1 cellular context compared by ENCODE assay signal in genomic region chr4:70993181-70994068, GRCh38.
TF ChIP-seq lines count a peak whose summit lies in the region.

Gene DCK, plus strand, starts transcription at chr4:70993649. Its CDS starts 187 bp downstream, at chr4:70993836.

TF ChIP-seq in HepG2, 621 proteins besides CTCF, POLR2A, EP300 and RAD21 (continued from another document and continues in another):
- TF ChIP-seq, protein P1, sequence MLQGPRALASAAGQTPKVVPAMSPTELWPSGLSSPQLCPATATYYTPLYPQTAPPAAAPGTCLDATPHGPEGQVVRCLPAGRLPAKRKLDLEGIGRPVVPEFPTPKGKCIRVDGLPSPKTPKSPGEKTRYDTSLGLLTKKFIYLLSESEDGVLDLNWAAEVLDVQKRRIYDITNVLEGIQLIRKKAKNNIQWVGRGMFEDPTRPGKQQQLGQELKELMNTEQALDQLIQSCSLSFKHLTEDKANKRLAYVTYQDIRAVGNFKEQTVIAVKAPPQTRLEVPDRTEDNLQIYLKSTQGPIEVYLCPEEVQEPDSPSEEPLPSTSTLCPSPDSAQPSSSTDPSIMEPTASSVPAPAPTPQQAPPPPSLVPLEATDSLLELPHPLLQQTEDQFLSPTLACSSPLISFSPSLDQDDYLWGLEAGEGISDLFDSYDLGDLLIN (CRISPR knock-in tag; IDR thresholded peaks at IDR 0.05; ENCODE audit: borderline replicate concordance) = peak; percentile 71; the same call in 1 of the 2 replicates
- TF ChIP-seq THRA (CRISPR knock-in tag; IDR thresholded peaks at IDR 0.05; ENCODE audit: borderline replicate concordance) (peak; percentile 88; the same call in 1 of the 2 replicates), ZNF703 (CRISPR knock-in tag; IDR thresholded peaks at IDR 0.05; ENCODE audit: borderline replicate concordance) (no peak; the same call in 1 of the 2 replicates), ETV6 (CRISPR knock-in tag; conservative IDR thresholded peaks at IDR 0.05) (no peak), MIXL1 (CRISPR knock-in tag; IDR thresholded peaks at IDR 0.05) (0 out of 2 replicates have a peak, but pooled peaks have one; percentile 37), ZNF737 (CRISPR knock-in tag; IDR thresholded peaks at IDR 0.05; ENCODE audit: borderline replicate concordance) (0 out of 2 replicates have a peak, but pooled peaks have one; percentile 33), ZNF274 (CRISPR knock-in tag; IDR thresholded peaks at IDR 0.05) (0 out of 2 replicates have a peak, but pooled peaks have one; percentile 50), MYPOP (CRISPR knock-in tag; IDR thresholded peaks at IDR 0.05) (peak; percentile 43; the same call in 1 of the 2 replicates), ZNF263 (CRISPR knock-in tag; IDR thresholded peaks at IDR 0.05) (peak; percentile 76), ZNF879 (CRISPR knock-in tag; IDR thresholded peaks at IDR 0.05) (0 out of 2 replicates have a peak, but pooled peaks have one; percentile 25), DBP (CRISPR knock-in tag; IDR thresholded peaks at IDR 0.05; ENCODE audit: not compliant biosample characterization) (no peak), BHLHE40 (IDR thresholded peaks at IDR 0.05; ENCODE audit: low read length) (peak; percentile 98), SOX5 (CRISPR knock-in tag; IDR thresholded peaks at IDR 0.05; ENCODE audit: borderline replicate concordance) (peak; percentile 28; the same call in 1 of the 2 replicates), POGZ (CRISPR knock-in tag; IDR thresholded peaks at IDR 0.05) (peak; percentile 76), JDP2 (CRISPR knock-in tag; IDR thresholded peaks at IDR 0.05; ENCODE audit: borderline replicate concordance) (no peak), RELA (CRISPR knock-in tag; IDR thresholded peaks at IDR 0.05) (peak; percentile 47), ZFAT (CRISPR knock-in tag; conservative IDR thresholded peaks at IDR 0.05) (no peak), FOXK2 (IDR thresholded peaks at IDR 0.05) (no peak), ZNF251 (CRISPR knock-in tag; IDR thresholded peaks at IDR 0.05) (no peak), PHF8 (CRISPR knock-in tag; IDR thresholded peaks at IDR 0.05) (peak; percentile 76), NFIC (IDR thresholded peaks at IDR 0.05; ENCODE audit: low read length) (0 out of 2 replicates have a peak, but pooled peaks have one; percentile 29), KAT8 (CRISPR knock-in tag; IDR thresholded peaks at IDR 0.05) (peak; percentile 76), ZNF501 (CRISPR knock-in tag; IDR thresholded peaks at IDR 0.05) (peak; percentile 71; the same call in 1 of the 2 replicates), ZNF598 (CRISPR knock-in tag; IDR thresholded peaks at IDR 0.05; ENCODE audit: borderline replicate concordance) (peak; percentile 65), KDM6A (CRISPR knock-in tag; IDR thresholded peaks at IDR 0.05; ENCODE audit: low read depth) (no peak), TAF15 (IDR thresholded peaks at IDR 0.05; ENCODE audit: low read depth, low read length, poor library complexity, severe bottlenecking) (peak; percentile 71), ZFP90 (CRISPR knock-in tag; IDR thresholded peaks at IDR 0.05; ENCODE audit: borderline replicate concordance) (peak; percentile 46; the same call in 1 of the 2 replicates), ZNF589 (CRISPR knock-in tag; conservative IDR thresholded peaks at IDR 0.05) (0 out of 2 replicates have a peak, but pooled peaks have one; percentile 37), RXRB (CRISPR knock-in tag; IDR thresholded peaks at IDR 0.05; ENCODE audit: borderline replicate concordance) (peak; percentile 62), ZNF691 (CRISPR knock-in tag; IDR thresholded peaks at IDR 0.05; ENCODE audit: borderline replicate concordance, low read depth) (peak; percentile 62; the same call in 1 of the 2 replicates), ZNF790 (CRISPR knock-in tag; IDR thresholded peaks at IDR 0.05; ENCODE audit: borderline replicate concordance) (0 out of 2 replicates have a peak, but pooled peaks have one; percentile 40), ZNF614 (CRISPR knock-in tag; IDR thresholded peaks at IDR 0.05; ENCODE audit: borderline replicate concordance) (peak; percentile 28; the same call in 1 of the 2 replicates), SRSF9 (IDR thresholded peaks at IDR 0.05; ENCODE audit: borderline replicate concordance, insufficient read depth, low read depth, low read length, poor library complexity, severe bottlenecking) (no peak), IKZF1 (IDR thresholded peaks at IDR 0.05) (no peak), ZNF883 (CRISPR knock-in tag; IDR thresholded peaks at IDR 0.05; ENCODE audit: not compliant biosample characterization) (peak; percentile 56), ZNF335 (CRISPR knock-in tag; IDR thresholded peaks at IDR 0.05) (no peak), ARNTL (CRISPR knock-in tag; IDR thresholded peaks at IDR 0.05) (peak; percentile 89), JUN (CRISPR knock-in tag; IDR thresholded peaks at IDR 0.05) (no peak; the same call in 1 of the 2 replicates), ZNF672 (CRISPR knock-in tag; IDR thresholded peaks at IDR 0.05) (no peak), IKZF4 (CRISPR knock-in tag; IDR thresholded peaks at IDR 0.05; ENCODE audit: borderline replicate concordance, low read depth, not compliant biosample characterization) (no peak), ZNF788 (CRISPR knock-in tag; IDR thresholded peaks at IDR 0.05; ENCODE audit: borderline replicate concordance) (no peak)
- TF ChIP-seq, protein P2, sequence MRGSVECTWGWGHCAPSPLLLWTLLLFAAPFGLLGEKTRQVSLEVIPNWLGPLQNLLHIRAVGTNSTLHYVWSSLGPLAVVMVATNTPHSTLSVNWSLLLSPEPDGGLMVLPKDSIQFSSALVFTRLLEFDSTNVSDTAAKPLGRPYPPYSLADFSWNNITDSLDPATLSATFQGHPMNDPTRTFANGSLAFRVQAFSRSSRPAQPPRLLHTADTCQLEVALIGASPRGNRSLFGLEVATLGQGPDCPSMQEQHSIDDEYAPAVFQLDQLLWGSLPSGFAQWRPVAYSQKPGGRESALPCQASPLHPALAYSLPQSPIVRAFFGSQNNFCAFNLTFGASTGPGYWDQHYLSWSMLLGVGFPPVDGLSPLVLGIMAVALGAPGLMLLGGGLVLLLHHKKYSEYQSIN (CRISPR knock-in tag; IDR thresholded peaks at IDR 0.05; ENCODE audit: borderline replicate concordance) = no peak
- TF ChIP-seq, protein P3, sequence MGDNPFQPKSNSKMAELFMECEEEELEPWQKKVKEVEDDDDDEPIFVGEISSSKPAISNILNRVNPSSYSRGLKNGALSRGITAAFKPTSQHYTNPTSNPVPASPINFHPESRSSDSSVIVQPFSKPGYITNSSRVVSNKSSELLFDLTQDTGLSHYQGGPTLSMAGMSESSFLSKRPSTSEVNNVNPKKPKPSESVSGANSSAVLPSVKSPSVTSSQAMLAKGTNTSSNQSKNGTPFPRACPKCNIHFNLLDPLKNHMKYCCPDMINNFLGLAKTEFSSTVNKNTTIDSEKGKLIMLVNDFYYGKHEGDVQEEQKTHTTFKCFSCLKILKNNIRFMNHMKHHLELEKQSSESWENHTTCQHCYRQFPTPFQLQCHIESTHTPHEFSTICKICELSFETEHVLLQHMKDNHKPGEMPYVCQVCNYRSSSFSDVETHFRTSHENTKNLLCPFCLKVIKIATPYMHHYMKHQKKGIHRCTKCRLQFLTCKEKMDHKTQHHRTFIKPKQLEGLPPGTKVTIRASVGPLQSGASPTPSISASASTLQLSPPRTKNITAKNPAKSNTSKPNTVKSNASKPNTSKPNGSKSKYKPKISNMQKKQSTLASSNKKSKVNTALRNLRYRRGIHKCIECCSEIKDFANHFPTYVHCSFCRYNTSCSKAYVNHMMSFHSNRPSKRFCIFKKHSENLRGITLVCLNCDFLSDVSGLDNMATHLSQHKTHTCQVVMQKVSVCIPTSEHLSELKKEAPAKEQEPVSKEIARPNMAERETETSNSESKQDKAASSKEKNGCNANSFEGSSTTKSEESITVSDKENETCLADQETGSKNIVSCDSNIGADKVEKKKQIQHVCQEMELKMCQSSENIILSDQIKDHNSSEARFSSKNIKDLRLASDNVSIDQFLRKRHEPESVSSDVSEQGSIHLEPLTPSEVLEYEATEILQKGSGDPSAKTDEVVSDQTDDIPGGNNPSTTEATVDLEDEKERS (CRISPR knock-in tag; IDR thresholded peaks at IDR 0.05) = peak; percentile 65
- TF ChIP-seq, protein P4, sequence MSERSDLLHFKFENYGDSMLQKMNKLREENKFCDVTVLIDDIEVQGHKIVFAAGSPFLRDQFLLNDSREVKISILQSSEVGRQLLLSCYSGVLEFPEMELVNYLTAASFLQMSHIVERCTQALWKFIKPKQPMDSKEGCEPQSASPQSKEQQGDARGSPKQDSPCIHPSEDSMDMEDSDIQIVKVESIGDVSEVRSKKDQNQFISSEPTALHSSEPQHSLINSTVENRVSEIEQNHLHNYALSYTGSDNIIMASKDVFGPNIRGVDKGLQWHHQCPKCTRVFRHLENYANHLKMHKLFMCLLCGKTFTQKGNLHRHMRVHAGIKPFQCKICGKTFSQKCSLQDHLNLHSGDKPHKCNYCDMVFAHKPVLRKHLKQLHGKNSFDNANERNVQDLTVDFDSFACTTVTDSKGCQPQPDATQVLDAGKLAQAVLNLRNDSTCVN (CRISPR knock-in tag; IDR thresholded peaks at IDR 0.05; ENCODE audit: borderline replicate concordance) = no peak
- TF ChIP-seq, protein P5, sequence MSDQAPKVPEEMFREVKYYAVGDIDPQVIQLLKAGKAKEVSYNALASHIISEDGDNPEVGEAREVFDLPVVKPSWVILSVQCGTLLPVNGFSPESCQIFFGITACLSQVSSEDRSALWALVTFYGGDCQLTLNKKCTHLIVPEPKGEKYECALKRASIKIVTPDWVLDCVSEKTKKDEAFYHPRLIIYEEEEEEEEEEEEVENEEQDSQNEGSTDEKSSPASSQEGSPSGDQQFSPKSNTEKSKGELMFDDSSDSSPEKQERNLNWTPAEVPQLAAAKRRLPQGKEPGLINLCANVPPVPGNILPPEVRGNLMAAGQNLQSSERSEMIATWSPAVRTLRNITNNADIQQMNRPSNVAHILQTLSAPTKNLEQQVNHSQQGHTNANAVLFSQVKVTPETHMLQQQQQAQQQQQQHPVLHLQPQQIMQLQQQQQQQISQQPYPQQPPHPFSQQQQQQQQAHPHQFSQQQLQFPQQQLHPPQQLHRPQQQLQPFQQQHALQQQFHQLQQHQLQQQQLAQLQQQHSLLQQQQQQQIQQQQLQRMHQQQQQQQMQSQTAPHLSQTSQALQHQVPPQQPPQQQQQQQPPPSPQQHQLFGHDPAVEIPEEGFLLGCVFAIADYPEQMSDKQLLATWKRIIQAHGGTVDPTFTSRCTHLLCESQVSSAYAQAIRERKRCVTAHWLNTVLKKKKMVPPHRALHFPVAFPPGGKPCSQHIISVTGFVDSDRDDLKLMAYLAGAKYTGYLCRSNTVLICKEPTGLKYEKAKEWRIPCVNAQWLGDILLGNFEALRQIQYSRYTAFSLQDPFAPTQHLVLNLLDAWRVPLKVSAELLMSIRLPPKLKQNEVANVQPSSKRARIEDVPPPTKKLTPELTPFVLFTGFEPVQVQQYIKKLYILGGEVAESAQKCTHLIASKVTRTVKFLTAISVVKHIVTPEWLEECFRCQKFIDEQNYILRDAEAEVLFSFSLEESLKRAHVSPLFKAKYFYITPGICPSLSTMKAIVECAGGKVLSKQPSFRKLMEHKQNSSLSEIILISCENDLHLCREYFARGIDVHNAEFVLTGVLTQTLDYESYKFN (CRISPR knock-in tag; conservative IDR thresholded peaks at IDR 0.05) = peak; percentile 69
- TF ChIP-seq, protein P6, sequence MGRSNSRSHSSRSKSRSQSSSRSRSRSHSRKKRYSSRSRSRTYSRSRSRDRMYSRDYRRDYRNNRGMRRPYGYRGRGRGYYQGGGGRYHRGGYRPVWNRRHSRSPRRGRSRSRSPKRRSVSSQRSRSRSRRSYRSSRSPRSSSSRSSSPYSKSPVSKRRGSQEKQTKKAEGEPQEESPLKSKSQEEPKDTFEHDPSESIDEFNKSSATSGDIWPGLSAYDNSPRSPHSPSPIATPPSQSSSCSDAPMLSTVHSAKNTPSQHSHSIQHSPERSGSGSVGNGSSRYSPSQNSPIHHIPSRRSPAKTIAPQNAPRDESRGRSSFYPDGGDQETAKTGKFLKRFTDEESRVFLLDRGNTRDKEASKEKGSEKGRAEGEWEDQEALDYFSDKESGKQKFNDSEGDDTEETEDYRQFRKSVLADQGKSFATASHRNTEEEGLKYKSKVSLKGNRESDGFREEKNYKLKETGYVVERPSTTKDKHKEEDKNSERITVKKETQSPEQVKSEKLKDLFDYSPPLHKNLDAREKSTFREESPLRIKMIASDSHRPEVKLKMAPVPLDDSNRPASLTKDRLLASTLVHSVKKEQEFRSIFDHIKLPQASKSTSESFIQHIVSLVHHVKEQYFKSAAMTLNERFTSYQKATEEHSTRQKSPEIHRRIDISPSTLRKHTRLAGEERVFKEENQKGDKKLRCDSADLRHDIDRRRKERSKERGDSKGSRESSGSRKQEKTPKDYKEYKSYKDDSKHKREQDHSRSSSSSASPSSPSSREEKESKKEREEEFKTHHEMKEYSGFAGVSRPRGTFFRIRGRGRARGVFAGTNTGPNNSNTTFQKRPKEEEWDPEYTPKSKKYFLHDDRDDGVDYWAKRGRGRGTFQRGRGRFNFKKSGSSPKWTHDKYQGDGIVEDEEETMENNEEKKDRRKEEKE (IDR thresholded peaks at IDR 0.05) = no peak
